In genomic region chr3:122011396-122011795, GRCh38 we compare ENCODE assay signal across 25 cellular contexts. TPM values are rescaled to one million over a fixed set of nuclear protein-coding genes. Genes with fewer than 3 reads are reported as not detected.
A peak's percentile ranks its signal among the peaks of the same experiment; 100 is the strongest.
DNase-seq lines count a peak whose midpoint lies in the region; ATAC-seq and TF ChIP-seq lines count a peak whose summit lies in the region.
"Had no signal": no experiment of that assay in that cellular context is flagged by ENCODE, and none has a peak within 500 bp of the region (broad histone marks: within the 10 kb centered on the region; RNA-seq: fewer than 3 reads in every experiment).

No MANE protein-coding gene starts in this region.

- intact Hi-C loops in activated CD4-positive, alpha-beta T cell treated with anti-CD3 and anti-CD28 coated beads, Interleukin-2, amount 10 ng/mL, durations not matched to agents 24 days and 14 days (cut with micrococcal nuclease), result loop anchor here (5.0 kb wide), 1 partner anchor 91 kb away; no protein-coding TSS in a partner anchor

- peaks cover 21% of the 10 kb centered on the region for H3K4me1 Mint-ChIP-seq in activated CD4-positive, alpha-beta T cell treated with anti-CD3 and anti-CD28 coated beads, Interleukin-2, amount 10 ng/mL, durations not matched to agents 24 days and 14 days
- peaks cover 54% of the 10 kb centered on the region for H3K4me1 Mint-ChIP-seq in endodermal cell
- peaks cover 72% of the 10 kb centered on the region for H3K4me1 Mint-ChIP-seq in stimulated activated memory B cell treated with anti-CD40 and anti-IgM and Interleukin-4, amounts not matched to agents 10 μg/mL and 1 μg/mL and 100 μg/mL, for 72 hours

- H3K4me3 Mint-ChIP-seq in activated CD4-positive, alpha-beta T cell treated with anti-CD3 and anti-CD28 coated beads, Interleukin-2, amount 10 ng/mL, durations not matched to agents 24 days and 14 days, result no peak overlapping the region
- peak overlapping the region; percentile 4 for H3K4me3 Mint-ChIP-seq in endodermal cell
- no peak overlapping the region for H3K4me3 Mint-ChIP-seq in stimulated activated memory B cell treated with anti-CD40 and anti-IgM and Interleukin-4, amounts not matched to agents 10 μg/mL and 1 μg/mL and 100 μg/mL, for 72 hours

- no peak for DNase-seq in activated CD4-positive, alpha-beta T cell treated with anti-CD3 and anti-CD28 coated beads, Interleukin-2, amount 10 ng/mL, durations not matched to agents 24 days and 14 days
- DNase-seq in activated CD4-positive, alpha-beta T cell treated with anti-CD3 and anti-CD28 coated beads for 4 hours, result no peak
- peak; percentile 79 for DNase-seq in endodermal cell
- DNase-seq: DMS153; IMR-90; KG1; MG63; NCI-H1105 treated with DMSO at 0.1 percent for 48 hours; NCI-H146; NCI-H2029; NCI-H446; NCI-H524 treated with DMSO at 0.1 percent for 48 hours; NCI-H82; NK-92 treated with Interleukin-12 subunit alpha and Interleukin-12 subunit beta, amount 100 ng/mL, for 24 hours; Peyer's patch; SIG-M5; SK-N-SH had no signal

- H3K4me1 ChIP-seq in OCI-LY3 (ENCODE audit: low read length) (peaks cover 67% of the 10 kb centered on the region), endodermal cell (ENCODE audit: control insufficient read depth, insufficient read depth, low read length) (peaks cover 36% of the 10 kb centered on the region), gastroesophageal sphincter (no peaks in the 10 kb centered on the region)
- H3K4me1 ChIP-seq: Peyer's patch had no signal

- H3K79me2 ChIP-seq in OCI-LY3 (ENCODE audit: low read length), result no peaks in the 10 kb centered on the region

- TF ChIP-seq EP300 in gastroesophageal sphincter (IDR thresholded peaks at IDR 0.05), result no peak

- peaks cover 5% of the 10 kb centered on the region for H3K9me3 Mint-ChIP-seq in activated CD4-positive, alpha-beta T cell treated with anti-CD3 and anti-CD28 coated beads, Interleukin-2, amount 10 ng/mL, durations not matched to agents 24 days and 14 days
- H3K9me3 Mint-ChIP-seq in endodermal cell, result no peaks in the 10 kb centered on the region
- H3K9me3 Mint-ChIP-seq in stimulated activated memory B cell treated with anti-CD40 and anti-IgM and Interleukin-4, amounts not matched to agents 10 μg/mL and 1 μg/mL and 100 μg/mL, for 72 hours, result peaks cover 5% of the 10 kb centered on the region

- TF ChIP-seq CTCF in OCI-LY3 (IDR thresholded peaks at IDR 0.05; ENCODE audit: low read depth, low read length) (no peak), endodermal cell (conservative IDR thresholded peaks at IDR 0.05) (no peak), gastroesophageal sphincter (IDR thresholded peaks at IDR 0.05) (no peak)

- H3K36me3 ChIP-seq in OCI-LY3 (replicated peaks; ENCODE audit: low read depth, low read length) (peaks cover 11% of the 10 kb centered on the region), endodermal cell (ENCODE audit: control insufficient read depth, insufficient read depth, low read length) (no peaks in the 10 kb centered on the region), gastroesophageal sphincter (no peaks in the 10 kb centered on the region)
- H3K36me3 ChIP-seq: MG63, Peyer's patch had no signal

- H3K36me3 Mint-ChIP-seq in activated CD4-positive, alpha-beta T cell treated with anti-CD3 and anti-CD28 coated beads, Interleukin-2, amount 10 ng/mL, durations not matched to agents 24 days and 14 days (ENCODE audit: low read depth), result no peaks in the 10 kb centered on the region
- no peaks in the 10 kb centered on the region for H3K36me3 Mint-ChIP-seq in endodermal cell (ENCODE audit: low read depth)
- peaks cover 7% of the 10 kb centered on the region for H3K36me3 Mint-ChIP-seq in stimulated activated memory B cell treated with anti-CD40 and anti-IgM and Interleukin-4, amounts not matched to agents 10 μg/mL and 1 μg/mL and 100 μg/mL, for 72 hours

- no peak overlapping the region for H3K9ac ChIP-seq in OCI-LY3 (ENCODE audit: low read length)
- no peak overlapping the region for H3K9ac ChIP-seq in endodermal cell (ENCODE audit: extremely low read depth, low read length, poor library complexity, severe bottlenecking)
- H3K9ac ChIP-seq: SK-N-SH had no signal

- no peaks in the 10 kb centered on the region for H4K20me1 ChIP-seq in OCI-LY3 (ENCODE audit: insufficient read depth, low read length)

- no peak overlapping the region for H3K27ac ChIP-seq in OCI-LY3 (ENCODE audit: low read length)
- no peak overlapping the region for H3K27ac ChIP-seq in endodermal cell (ENCODE audit: low read depth, low read length)
- no peak overlapping the region for H3K27ac ChIP-seq in gastroesophageal sphincter
- H3K27ac ChIP-seq: Peyer's patch had no signal

- ATAC-seq in stimulated activated memory B cell treated with anti-CD40 and anti-IgM and Interleukin-4, amounts not matched to agents 10 μg/mL and 1 μg/mL and 100 μg/mL, for 72 hours, result no peak
- ATAC-seq in gastroesophageal sphincter, result no peak
- ATAC-seq in activated CD4-positive, CD25-positive, alpha-beta regulatory T cell treated with anti-CD3 and anti-CD28 coated beads, Interleukin-2, amount 50 U/mL, for 24 hours, result no peak

- H3K9me3 ChIP-seq in OCI-LY3 (ENCODE audit: insufficient read depth, low read length) (peaks cover 13% of the 10 kb centered on the region; the same call in 1 of the 2 replicates), endodermal cell (ENCODE audit: control insufficient read depth, low read length) (no peaks in the 10 kb centered on the region), gastroesophageal sphincter (no peaks in the 10 kb centered on the region)
- H3K9me3 ChIP-seq: MG63, Peyer's patch, SK-N-SH had no signal

- H3K27me3 Mint-ChIP-seq in activated CD4-positive, alpha-beta T cell treated with anti-CD3 and anti-CD28 coated beads, Interleukin-2, amount 10 ng/mL, durations not matched to agents 24 days and 14 days, result peaks cover 3% of the 10 kb centered on the region
- peaks cover 5% of the 10 kb centered on the region for H3K27me3 Mint-ChIP-seq in endodermal cell (ENCODE audit: insufficient read depth)
- no peaks in the 10 kb centered on the region for H3K27me3 Mint-ChIP-seq in stimulated activated memory B cell treated with anti-CD40 and anti-IgM and Interleukin-4, amounts not matched to agents 10 μg/mL and 1 μg/mL and 100 μg/mL, for 72 hours

- H3K4me3 ChIP-seq in OCI-LY3 (ENCODE audit: low read length) (no peak overlapping the region), endodermal cell (ENCODE audit: low read length) (peak overlapping the region; percentile 38), gastroesophageal sphincter (no peak overlapping the region)
- H3K4me3 ChIP-seq: MG63, Peyer's patch had no signal

- WGBS in endodermal cell (ENCODE audit: insufficient coverage in 1 of 2, insufficient read length in 1 of 2), 2 experiments, result 41 to 55% methylated on average over 3 to 4 of the region's 4 CpGs
- WGBS in gastroesophageal sphincter (ENCODE audit: low coverage in 1 of 2), 2 donors, result 9 to 20% methylated on average over 2 to 4 of the region's 4 CpGs

- H3K27me3 ChIP-seq in OCI-LY3 (ENCODE audit: low read depth, low read length) (no peaks in the 10 kb centered on the region), endodermal cell (ENCODE audit: control insufficient read depth, insufficient read depth, low read length, poor library complexity, severe bottlenecking) (no peaks in the 10 kb centered on the region), gastroesophageal sphincter (no peaks in the 10 kb centered on the region)
- H3K27me3 ChIP-seq: Peyer's patch had no signal

- H3K4me2 ChIP-seq in OCI-LY3 (ENCODE audit: low read length), result peak overlapping the region; percentile 19
- H3K4me2 ChIP-seq: SK-N-SH had no signal

- peak overlapping the region; percentile 52 for H3K27ac Mint-ChIP-seq in activated CD4-positive, alpha-beta T cell treated with anti-CD3 and anti-CD28 coated beads, Interleukin-2, amount 10 ng/mL, durations not matched to agents 24 days and 14 days
- peak overlapping the region; percentile 77 for H3K27ac Mint-ChIP-seq in endodermal cell
- H3K27ac Mint-ChIP-seq in stimulated activated memory B cell treated with anti-CD40 and anti-IgM and Interleukin-4, amounts not matched to agents 10 μg/mL and 1 μg/mL and 100 μg/mL, for 72 hours, result peak overlapping the region; percentile 28

- H2AFZ ChIP-seq in OCI-LY3 (ENCODE audit: low read depth, low read length), result no peak overlapping the region

- no peak for TF ChIP-seq POLR2A in gastroesophageal sphincter (IDR thresholded peaks at IDR 0.05)

RNA-seq across cellular contexts. Expression of gene ILDR1, which starts 10.7 kb away (rescaled TPM):
- total RNA-seq in activated CD4-positive, alpha-beta T cell treated with anti-CD3 and anti-CD28 coated beads, Interleukin-2, amount 10 ng/mL, durations not matched to agents 24 days and 14 days, result 0.16 and 0.17 TPM in 2 replicates
- total RNA-seq in endodermal cell, result 1 to 10 TPM; 2.0 to 3.6 TPM
- polyA plus RNA-seq in endodermal cell (2013, experiment 1 of 2), result 0.14 TPM
- polyA plus RNA-seq in endodermal cell (2013, experiment 2 of 2), result not detected
- under 1 TPM in 1 of 4 donors, not detected in 3; 0.74 TPM for total RNA-seq in gastroesophageal sphincter
- total RNA-seq: A172, Daoy, G401, IMR-90 had no signal
- polyA plus RNA-seq: BJ, IMR-90 had no signal

RNA-seq across cellular contexts. Expression of gene CD86, which starts 43.8 kb away (rescaled TPM):
- 1.4 TPM in 2 replicates for total RNA-seq in activated CD4-positive, alpha-beta T cell treated with anti-CD3 and anti-CD28 coated beads, Interleukin-2, amount 10 ng/mL, durations not matched to agents 24 days and 14 days
- total RNA-seq in endodermal cell (not detected), gastroesophageal sphincter (1 to 10 TPM; 1.4 to 6.6 (median 3.2) TPM)
- polyA plus RNA-seq in endodermal cell (2013, experiment 1 of 2), result not detected
- not detected for polyA plus RNA-seq in endodermal cell (2013, experiment 2 of 2)
- total RNA-seq: A172, G401, IMR-90 had no signal
- polyA plus RNA-seq: BJ, IMR-90, SK-N-SH had no signal
